Comparison of ENCODE assay signal across 35 cellular contexts in the genomic region with DNA sequence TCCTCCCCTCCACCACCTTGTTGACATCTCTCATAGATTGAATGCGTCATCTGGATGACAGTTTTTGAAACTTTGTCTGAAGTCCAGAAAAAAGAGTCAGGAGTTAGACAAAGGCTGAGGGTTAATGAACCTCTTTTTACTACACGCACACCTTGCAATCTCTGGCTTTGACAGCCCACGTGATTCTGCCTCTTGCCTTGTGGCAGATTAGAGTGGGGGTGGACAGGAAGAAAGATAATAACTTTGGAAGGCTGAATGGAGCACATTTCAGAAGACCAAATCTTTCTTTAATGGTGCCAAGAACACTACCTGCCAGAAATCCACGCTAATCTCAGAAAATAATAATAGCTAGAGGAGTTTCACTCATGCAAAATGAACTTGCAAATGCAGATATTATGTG.
"Had no signal": no experiment of that assay in that cellular context is flagged by ENCODE, and none has a peak within 500 bp of the region (broad histone marks: within the 10 kb centered on the region; RNA-seq: fewer than 3 reads in every experiment).

No MANE protein-coding gene starts in this region.

- H3K27me3 Mint-ChIP-seq: activated CD8-positive, alpha-beta memory T cell treated with anti-CD3 and anti-CD28 coated beads, Interleukin-2, amount 10 ng/mL, durations not matched to agents 7 days and 5 days; dendritic cell treated with granulocyte-macrophage colony-stimulating factor and Interleukin-4, amounts not matched to agents 40 ng/mL and 50 ng/mL, for 4 days; T-helper 17 cell had no signal

- H3K36me3 ChIP-seq: adrenal gland, colonic mucosa, WERI-Rb-1 had no signal

- ATAC-seq: activated CD4-positive, alpha-beta T cell treated with anti-CD3 and anti-CD28 coated beads for 36 hours; activated CD8-positive, alpha-beta memory T cell treated with anti-CD3 and anti-CD28 coated beads, Interleukin-2, amount 10 ng/mL, durations not matched to agents 7 days and 5 days; activated CD8-positive, alpha-beta T cell treated with anti-CD3 and anti-CD28 coated beads, Interleukin-2, amount 10 ng/mL, durations not matched to agents 7 days and 5 days; activated naive CD8-positive, alpha-beta T cell treated with anti-CD3 and anti-CD28 coated beads, Interleukin-2, amount 50 U/mL, for 24 hours; body of pancreas; esophagus mucosa; T-helper 17 cell had no signal

- H3K36me3 Mint-ChIP-seq: activated CD4-positive, alpha-beta memory T cell treated with anti-CD3 and anti-CD28 coated beads for 36 hours; activated CD8-positive, alpha-beta memory T cell treated with anti-CD3 and anti-CD28 coated beads, Interleukin-2, amount 10 ng/mL, durations not matched to agents 7 days and 5 days; activated naive CD4-positive, alpha-beta T cell treated with anti-CD3 and anti-CD28 coated beads, Interleukin-2, amount 50 U/mL, for 24 hours; activated naive CD8-positive, alpha-beta T cell treated with anti-CD3 and anti-CD28 coated beads for 36 hours had no signal

- DNase-seq: activated B cell treated with CpG ODN at 0.5 μM for 24 hours; activated CD4-positive, alpha-beta memory T cell treated with anti-CD3 and anti-CD28 coated beads for 36 hours; activated CD4-positive, alpha-beta T cell treated with anti-CD3 and anti-CD28 coated beads for 36 hours; activated CD4-positive, alpha-beta T cell treated with anti-CD3 and anti-CD28 coated beads, Interleukin-2, amount 10 ng/mL, durations not matched to agents 24 days and 14 days; activated CD4-positive, CD25-positive, alpha-beta regulatory T cell treated with anti-CD3 and anti-CD28 coated beads, Interleukin-2, amount 50 U/mL, for 72 hours; activated CD8-positive, alpha-beta memory T cell treated with anti-CD3 and anti-CD28 coated beads, Interleukin-2, amount 10 ng/mL, durations not matched to agents 7 days and 5 days; activated CD8-positive, alpha-beta memory T cell treated with anti-CD3 and anti-CD28 coated beads, Interleukin-2, amount 50 U/mL, for 4 hours; activated CD8-positive, alpha-beta T cell treated with anti-CD3 and anti-CD28 coated beads, Interleukin-2, amount 10 ng/mL, durations not matched to agents 7 days and 5 days; activated effector memory CD4-positive, alpha-beta T cell treated with anti-CD3 and anti-CD28 coated beads, Interleukin-2, amount 50 U/mL, for 16 hours; activated naive CD4-positive, alpha-beta T cell treated with anti-CD3 and anti-CD28 coated beads for 36 hours; activated naive CD8-positive, alpha-beta T cell treated with anti-CD3 and anti-CD28 coated beads for 36 hours; activated naive CD8-positive, alpha-beta T cell treated with anti-CD3 and anti-CD28 coated beads, Interleukin-2, amount 50 U/mL, for 24 hours; activated T-cell treated with anti-CD3 and anti-CD28 coated beads, Interleukin-2, amount 50 U/mL, for 1 hour; activated T-cell treated with anti-CD3 and anti-CD28 coated beads, Interleukin-2, amount 50 U/mL, for 48 hours; adrenal gland; amygdala; aorta; body of pancreas; central memory CD4-positive, alpha-beta T cell; cerebellar nuclear complex; colonic mucosa; dorsolateral prefrontal cortex; effector memory CD4-positive, alpha-beta T cell; endodermal cell; foreskin fibroblast; T-helper 1 cell; T-helper 17 cell; T1000; WERI-Rb-1 had no signal

- H3K4me1 ChIP-seq: colonic mucosa had no signal

- H3K9me3 Mint-ChIP-seq: activated CD4-positive, alpha-beta memory T cell treated with anti-CD3 and anti-CD28 coated beads for 36 hours; endodermal cell had no signal

- H3K4me3 Mint-ChIP-seq: activated B cell treated with CpG ODN at 0.5 μM for 24 hours; activated CD4-positive, alpha-beta memory T cell treated with anti-CD3 and anti-CD28 coated beads for 36 hours; activated CD4-positive, alpha-beta T cell treated with anti-CD3 and anti-CD28 coated beads for 36 hours; activated CD4-positive, alpha-beta T cell treated with anti-CD3 and anti-CD28 coated beads, Interleukin-2, amount 10 ng/mL, durations not matched to agents 24 days and 14 days; activated CD8-positive, alpha-beta memory T cell treated with anti-CD3 and anti-CD28 coated beads, Interleukin-2, amount 10 ng/mL, durations not matched to agents 7 days and 5 days; activated CD8-positive, alpha-beta T cell treated with anti-CD3 and anti-CD28 coated beads, Interleukin-2, amount 10 ng/mL, durations not matched to agents 7 days and 5 days; activated naive CD4-positive, alpha-beta T cell treated with anti-CD3 and anti-CD28 coated beads for 36 hours; activated naive CD4-positive, alpha-beta T cell treated with anti-CD3 and anti-CD28 coated beads, Interleukin-2, amount 50 U/mL, for 24 hours; activated naive CD8-positive, alpha-beta T cell treated with anti-CD3 and anti-CD28 coated beads for 36 hours; activated naive CD8-positive, alpha-beta T cell treated with anti-CD3 and anti-CD28 coated beads, Interleukin-2, amount 50 U/mL, for 24 hours; activated T-helper 1 cell treated with anti-CD3 and anti-CD28 coated beads, Interleukin-12 subunit alpha, Interleukin-12 subunit beta, Interleukin-2, Interleukin-4 antibody, amounts not matched to agents 30 ng/mL and 10 ng/mL and 1 ng/mL, durations not matched to agents 14 hours and 24 hours and 36 hours; dendritic cell treated with granulocyte-macrophage colony-stimulating factor and Interleukin-4, amounts not matched to agents 40 ng/mL and 50 ng/mL, for 4 days; endodermal cell; T-helper 17 cell; T-helper 2 cell treated with Interferon-gamma antibody and Interleukin-4, amounts not matched to agents 5 μg/mL and 100 μg/mL, for 36 hours had no signal

- H3K9me3 ChIP-seq: adrenal gland, body of pancreas, colonic mucosa had no signal

- H3K4me3 ChIP-seq: adrenal gland, body of pancreas, colonic mucosa, dorsolateral prefrontal cortex had no signal

- H3K4me1 Mint-ChIP-seq: activated B cell treated with CpG ODN at 0.5 μM for 24 hours; activated CD4-positive, alpha-beta T cell treated with anti-CD3 and anti-CD28 coated beads for 36 hours; activated CD4-positive, alpha-beta T cell treated with anti-CD3 and anti-CD28 coated beads, Interleukin-2, amount 10 ng/mL, durations not matched to agents 24 days and 14 days; activated CD8-positive, alpha-beta memory T cell treated with anti-CD3 and anti-CD28 coated beads, Interleukin-2, amount 10 ng/mL, durations not matched to agents 7 days and 5 days; activated naive CD4-positive, alpha-beta T cell treated with anti-CD3 and anti-CD28 coated beads, Interleukin-2, amount 50 U/mL, for 24 hours; activated naive CD8-positive, alpha-beta T cell treated with anti-CD3 and anti-CD28 coated beads for 36 hours; activated naive CD8-positive, alpha-beta T cell treated with anti-CD3 and anti-CD28 coated beads, Interleukin-2, amount 50 U/mL, for 24 hours; T-helper 17 cell had no signal

- H3K27ac ChIP-seq: adrenal gland, body of pancreas, colonic mucosa, dorsolateral prefrontal cortex, WERI-Rb-1 had no signal

- H3K27ac Mint-ChIP-seq: activated B cell treated with CpG ODN at 0.5 μM for 24 hours; activated CD4-positive, alpha-beta memory T cell treated with anti-CD3 and anti-CD28 coated beads for 36 hours; activated CD4-positive, alpha-beta T cell treated with anti-CD3 and anti-CD28 coated beads for 36 hours; activated CD4-positive, alpha-beta T cell treated with anti-CD3 and anti-CD28 coated beads, Interleukin-2, amount 10 ng/mL, durations not matched to agents 24 days and 14 days; activated CD8-positive, alpha-beta memory T cell treated with anti-CD3 and anti-CD28 coated beads, Interleukin-2, amount 10 ng/mL, durations not matched to agents 7 days and 5 days; activated CD8-positive, alpha-beta T cell treated with anti-CD3 and anti-CD28 coated beads, Interleukin-2, amount 10 ng/mL, durations not matched to agents 7 days and 5 days; activated naive CD4-positive, alpha-beta T cell treated with anti-CD3 and anti-CD28 coated beads for 36 hours; activated naive CD4-positive, alpha-beta T cell treated with anti-CD3 and anti-CD28 coated beads, Interleukin-2, amount 50 U/mL, for 24 hours; activated naive CD8-positive, alpha-beta T cell treated with anti-CD3 and anti-CD28 coated beads for 36 hours; activated naive CD8-positive, alpha-beta T cell treated with anti-CD3 and anti-CD28 coated beads, Interleukin-2, amount 50 U/mL, for 24 hours; activated T-helper 1 cell treated with anti-CD3 and anti-CD28 coated beads, Interleukin-12 subunit alpha, Interleukin-12 subunit beta, Interleukin-2, Interleukin-4 antibody, amounts not matched to agents 30 ng/mL and 10 ng/mL and 1 ng/mL, durations not matched to agents 14 hours and 24 hours and 36 hours; activated T-helper 2 cell treated with anti-CD3 and anti-CD28 coated beads, Interferon-gamma antibody, Interleukin-2, Interleukin-4, amounts not matched to agents 10 μg/mL and 5 μg/mL and 100 μg/mL, durations not matched to agents 14 hours and 24 hours and 36 hours; dendritic cell treated with granulocyte-macrophage colony-stimulating factor and Interleukin-4, amounts not matched to agents 40 ng/mL and 50 ng/mL, for 4 days; endodermal cell; T-helper 17 cell; T-helper 2 cell treated with Interferon-gamma antibody and Interleukin-4, amounts not matched to agents 5 μg/mL and 100 μg/mL, for 36 hours had no signal

- H3K27me3 ChIP-seq: adrenal gland, body of pancreas, colonic mucosa, dorsolateral prefrontal cortex had no signal
